12 cellular contexts compared by ENCODE assay signal in genomic region chr4:76562851-76563803, GRCh38.
DNase-seq lines count a peak whose midpoint lies in the region; ATAC-seq, FAIRE-seq and TF ChIP-seq lines count a peak whose summit lies in the region.
"Had no signal": no experiment of that assay in that cellular context is flagged by ENCODE, and none has a peak within 500 bp of the region (broad histone marks: within the 10 kb centered on the region; RNA-seq: fewer than 3 reads in every experiment).

No MANE protein-coding gene starts in this region.

- intact Hi-C loops in pancreas (cut with DNase I) = no loop called here

- H3K4me1 ChIP-seq in pancreas (peaks cover 0 to 11% (median 7%) of the 10 kb centered on the region in 3 donors), HAP-1 (peaks cover 38% of the 10 kb centered on the region)

- in situ Hi-C loops in GM13976 (cut with MboI; ENCODE audit: low sequenced_read_pairs, unreplicated experiment) = no loop called here
- in situ Hi-C loops in HAP-1 (cut with MboI; ENCODE audit: low sequenced_read_pairs) = no loop called here

- no peak for FAIRE-seq in pancreas (lab: Jason Lieb, UNC)

- H3K9me3 ChIP-seq in pancreas = no peaks in the 10 kb centered on the region
- no peaks in the 10 kb centered on the region for H3K9me3 ChIP-seq in HAP-1

- DNase-seq in GM13976 (ENCODE audit: low spot score) (peak; percentile 24), NCI-H510A treated with DMSO at 0.1 percent for 48 hours (lab: John Stamatoyannopoulos, UW) (peak; percentile 78), pancreas (no peak), NCI-H1436 treated with DMSO at 0.1 percent for 48 hours (lab: John Stamatoyannopoulos, UW) (no peak), HAP-1 (ENCODE audit: low spot score in 2 of 2) (no peak), NCI-H2171 treated with DMSO at 0.1 percent for 48 hours (lab: John Stamatoyannopoulos, UW) (no peak)
- DNase-seq in stimulated activated naive CD4-positive, alpha-beta T cell (lab: John Stamatoyannopoulos, UW) = no peak
- DNase-seq: activated gamma-delta T cell treated with Interleukin-2 at 50 U/mL for 16 hours; CD4-positive, alpha-beta T cell; effector CD8-positive, alpha-beta T cell; MV-4-11 had no signal

- TF ChIP-seq CTCF in GM13976 (IDR thresholded peaks at IDR 0.05; ENCODE audit: borderline replicate concordance, control extremely low read depth, extremely low read depth, insufficient read depth, missing control alignments) = no peak
- no peak for TF ChIP-seq CTCF in pancreas (IDR thresholded peaks at IDR 0.05)

- H3K4me3 ChIP-seq in pancreas = no peak overlapping the region
- no peak overlapping the region for H3K4me3 ChIP-seq in HAP-1

- peak overlapping the region in 3 of 4 donors; percentile 10 to 46 (median 19) for H3K27ac ChIP-seq in pancreas

- H3K36me3 ChIP-seq in pancreas (no peaks in the 10 kb centered on the region), HAP-1 (replicated peaks) (no peaks in the 10 kb centered on the region)

- no peaks in the 10 kb centered on the region for H3K27me3 ChIP-seq in pancreas
- no peaks in the 10 kb centered on the region for H3K27me3 ChIP-seq in HAP-1 (ENCODE audit: low read depth)

- WGBS in pancreas, 2 donors = 69 to 76% methylated on average over 6 of the region's 6 CpGs

- ATAC-seq in esophagus mucosa (peak; percentile 11), pancreas (peak; percentile 67 to 87 (median 70))

Comparison
In these comparisons a context has a peak if more than half of its experiments do, and no peak if none do; other contexts are left out.
1. DNase-seq: peak in GM13976 (single experiment) and NCI-H510A treated with DMSO at 0.1 percent for 48 hours (single experiment); none in pancreas (0 of 6), NCI-H1436 treated with DMSO at 0.1 percent for 48 hours (single experiment), stimulated activated naive CD4-positive, alpha-beta T cell (0 of 6), HAP-1 (0 of 2) and NCI-H2171 treated with DMSO at 0.1 percent for 48 hours (single experiment).